Comparison of ENCODE assay signal across 21 cellular contexts in the genomic region with DNA sequence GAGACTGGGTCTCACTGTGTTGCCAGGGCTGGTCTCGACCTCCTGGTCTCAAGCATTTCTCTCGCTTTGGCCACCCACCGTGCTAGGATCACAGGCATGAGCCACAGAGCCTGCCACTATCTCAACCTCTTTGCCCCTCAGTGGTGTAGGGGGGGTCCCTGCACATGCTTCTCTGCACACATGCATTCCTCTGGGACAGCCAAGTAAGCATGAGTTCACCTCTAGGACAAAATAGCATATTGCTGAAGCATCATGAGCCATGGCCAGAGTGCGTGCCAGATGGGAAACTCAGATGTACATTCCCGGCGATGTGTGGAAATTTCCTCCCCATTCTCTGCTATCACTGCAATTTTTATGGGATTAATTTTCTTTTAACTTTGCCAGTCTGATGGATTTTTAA. TPM values are rescaled to one million over a fixed set of nuclear protein-coding genes. Genes with fewer than 3 reads are reported as not detected.
DNase-seq lines count a peak whose midpoint lies in the region; ATAC-seq, FAIRE-seq and TF ChIP-seq lines count a peak whose summit lies in the region.
"Had no signal": no experiment of that assay in that cellular context is flagged by ENCODE, and none has a peak within 500 bp of the region (broad histone marks: within the 10 kb centered on the region; RNA-seq: fewer than 3 reads in every experiment).

No MANE protein-coding gene starts in this region.

- POLR2A ChIA-PET in AG04450 (lab: Yijun Ruan, JAX), result no interaction called here
- POLR2A ChIA-PET in WTC11 (lab: Charles Lee), result no interaction called here
- POLR2A ChIA-PET in activated CD4-positive, alpha-beta memory T cell treated with anti-CD3 and anti-CD28 coated beads for 36 hours (lab: Charles Lee), result no interaction called here

- no peaks in the 10 kb centered on the region; the same call in 1 of the 2 replicates for H3K9me3 ChIP-seq in AG04450 (ENCODE audit: control insufficient read depth, insufficient read depth, low read length)
- H3K9me3 ChIP-seq: heart left ventricle, stomach had no signal

- no peaks in the 10 kb centered on the region for H3K4me1 Mint-ChIP-seq in WTC11
- peaks cover 11% of the 10 kb centered on the region for H3K4me1 Mint-ChIP-seq in activated CD8-positive, alpha-beta memory T cell treated with anti-CD3 and anti-CD28 coated beads, Interleukin-2, amount 10 ng/mL, durations not matched to agents 7 days and 5 days
- H3K4me1 Mint-ChIP-seq in activated CD4-positive, alpha-beta memory T cell treated with anti-CD3 and anti-CD28 coated beads for 36 hours (ENCODE audit: low read depth), result no peaks in the 10 kb centered on the region

- TF ChIP-seq CTCF in AG04450 (IDR thresholded peaks at IDR 0.05; ENCODE audit: low read depth, low read length) (no peak), WTC11 (IDR thresholded peaks at IDR 0.05) (no peak)

- H3K27ac Mint-ChIP-seq in WTC11, result peak overlapping the region; percentile 33; the same call in 1 of the 2 replicates
- no peak overlapping the region for H3K27ac Mint-ChIP-seq in activated CD8-positive, alpha-beta memory T cell treated with anti-CD3 and anti-CD28 coated beads, Interleukin-2, amount 10 ng/mL, durations not matched to agents 7 days and 5 days
- no peak overlapping the region for H3K27ac Mint-ChIP-seq in activated CD4-positive, alpha-beta memory T cell treated with anti-CD3 and anti-CD28 coated beads for 36 hours
- H3K27ac Mint-ChIP-seq: activated CD4-positive, alpha-beta memory T cell treated with anti-CD3 and anti-CD28 coated beads, Interleukin-2, amount 10 ng/mL, durations not matched to agents 7 days and 5 days; nephron progenitor cell had no signal

- no peaks in the 10 kb centered on the region for H3K27me3 Mint-ChIP-seq in WTC11 (ENCODE audit: low read depth)
- H3K27me3 Mint-ChIP-seq in activated CD8-positive, alpha-beta memory T cell treated with anti-CD3 and anti-CD28 coated beads, Interleukin-2, amount 10 ng/mL, durations not matched to agents 7 days and 5 days, result no peaks in the 10 kb centered on the region
- no peaks in the 10 kb centered on the region for H3K27me3 Mint-ChIP-seq in activated CD4-positive, alpha-beta memory T cell treated with anti-CD3 and anti-CD28 coated beads for 36 hours
- H3K27me3 Mint-ChIP-seq: activated CD4-positive, alpha-beta memory T cell treated with anti-CD3 and anti-CD28 coated beads, Interleukin-2, amount 10 ng/mL, durations not matched to agents 7 days and 5 days had no signal

- H3K4me3 Mint-ChIP-seq in WTC11, result no peak overlapping the region
- H3K4me3 Mint-ChIP-seq in activated CD8-positive, alpha-beta memory T cell treated with anti-CD3 and anti-CD28 coated beads, Interleukin-2, amount 10 ng/mL, durations not matched to agents 7 days and 5 days, result no peak overlapping the region
- no peak overlapping the region for H3K4me3 Mint-ChIP-seq in activated CD4-positive, alpha-beta memory T cell treated with anti-CD3 and anti-CD28 coated beads for 36 hours
- H3K4me3 Mint-ChIP-seq: activated CD4-positive, alpha-beta memory T cell treated with anti-CD3 and anti-CD28 coated beads, Interleukin-2, amount 10 ng/mL, durations not matched to agents 7 days and 5 days; nephron progenitor cell had no signal

- peak overlapping the region; percentile 77 for H3K27ac ChIP-seq in AG04450 (ENCODE audit: low read depth, low read length)
- H3K27ac ChIP-seq: heart left ventricle, SK-N-MC, stomach had no signal

- no peak for FAIRE-seq in HTR-8/SVneo (lab: Jason Lieb, UNC)
- FAIRE-seq: A204.1, G401.6, K562, TTC549 had no signal

- peaks cover 65% of the 10 kb centered on the region for H3K36me3 Mint-ChIP-seq in WTC11
- peaks cover 46% of the 10 kb centered on the region for H3K36me3 Mint-ChIP-seq in activated CD8-positive, alpha-beta memory T cell treated with anti-CD3 and anti-CD28 coated beads, Interleukin-2, amount 10 ng/mL, durations not matched to agents 7 days and 5 days
- H3K36me3 Mint-ChIP-seq in activated CD4-positive, alpha-beta memory T cell treated with anti-CD3 and anti-CD28 coated beads for 36 hours, result peaks cover 41% of the 10 kb centered on the region

- DNase-seq in AG04450 (ENCODE audit: low read depth, low spot score), result peak; percentile 74
- peak; percentile 15 for DNase-seq in GOT3 (lab: John Stamatoyannopoulos, UW)
- no peak for DNase-seq in WTC11 (ENCODE audit: low spot score)
- peak; percentile 41 for DNase-seq in fibroblast of the conjunctiva (ENCODE audit: low read depth)
- no peak for DNase-seq in activated CD8-positive, alpha-beta memory T cell treated with anti-CD3 and anti-CD28 coated beads, Interleukin-2, amount 10 ng/mL, durations not matched to agents 7 days and 5 days
- DNase-seq in SIG-M5 treated with dmso at 0.1 percent for 504 hours (lab: John Stamatoyannopoulos, UW; ENCODE audit: unreplicated experiment), result no peak
- DNase-seq in HTR-8/SVneo (ENCODE audit: insufficient read length, low spot score), result no peak
- DNase-seq in activated CD4-positive, alpha-beta memory T cell treated with anti-CD3 and anti-CD28 coated beads for 36 hours, result no peak
- DNase-seq: activated CD4-positive, alpha-beta memory T cell treated with anti-CD3 and anti-CD28 coated beads, Interleukin-2, amount 10 ng/mL, durations not matched to agents 7 days and 5 days; COR-L47; islet precursor cell; mesendoderm; NCI-H1092; nephron progenitor cell; stomach had no signal

- no peaks in the 10 kb centered on the region for H3K27me3 ChIP-seq in AG04450 (ENCODE audit: control insufficient read depth, insufficient read depth, low read length)
- H3K27me3 ChIP-seq: heart left ventricle, stomach had no signal

- no peaks in the 10 kb centered on the region for H3K9me3 Mint-ChIP-seq in WTC11
- H3K9me3 Mint-ChIP-seq in activated CD8-positive, alpha-beta memory T cell treated with anti-CD3 and anti-CD28 coated beads, Interleukin-2, amount 10 ng/mL, durations not matched to agents 7 days and 5 days (ENCODE audit: low read depth), result no peaks in the 10 kb centered on the region
- H3K9me3 Mint-ChIP-seq in activated CD4-positive, alpha-beta memory T cell treated with anti-CD3 and anti-CD28 coated beads for 36 hours, result no peaks in the 10 kb centered on the region
- H3K9me3 Mint-ChIP-seq: activated CD4-positive, alpha-beta memory T cell treated with anti-CD3 and anti-CD28 coated beads, Interleukin-2, amount 10 ng/mL, durations not matched to agents 7 days and 5 days; nephron progenitor cell had no signal

- no peak for ATAC-seq in WTC11
- ATAC-seq in activated CD8-positive, alpha-beta memory T cell treated with anti-CD3 and anti-CD28 coated beads, Interleukin-2, amount 10 ng/mL, durations not matched to agents 7 days and 5 days, result no peak
- ATAC-seq: heart left ventricle, K562 had no signal

- no peak overlapping the region for H3K4me3 ChIP-seq in AG04450 (ENCODE audit: low read depth, low read length)
- H3K4me3 ChIP-seq: heart left ventricle, K562, SK-N-MC, stomach had no signal

- CTCF ChIA-PET in AG04450 (lab: Charles Lee), result no interaction called here
- CTCF ChIA-PET in WTC11 (lab: Charles Lee), result no interaction called here
- CTCF ChIA-PET in activated CD8-positive, alpha-beta memory T cell treated with anti-CD3 and anti-CD28 coated beads, Interleukin-2, amount 10 ng/mL, durations not matched to agents 7 days and 5 days (lab: Charles Lee), result no interaction called here
- CTCF ChIA-PET in activated CD4-positive, alpha-beta memory T cell treated with anti-CD3 and anti-CD28 coated beads for 36 hours (lab: Charles Lee), result interaction anchor here (0.8 kb wide), 1 partner anchor 74 kb away, joined by 3 read pairs; no protein-coding TSS in a partner anchor

- intact Hi-C loops in activated CD4-positive, alpha-beta memory T cell treated with anti-CD3 and anti-CD28 coated beads for 36 hours (cut with micrococcal nuclease), result no loop called here

TF ChIP-seq in WTC11, 78 proteins besides CTCF, POLR2A, EP300 and RAD21 (continues in another document):
- TF ChIP-seq ATF1 (CRISPR knock-in tag; IDR thresholded peaks at IDR 0.05), result no peak
- TF ChIP-seq, protein P1, sequence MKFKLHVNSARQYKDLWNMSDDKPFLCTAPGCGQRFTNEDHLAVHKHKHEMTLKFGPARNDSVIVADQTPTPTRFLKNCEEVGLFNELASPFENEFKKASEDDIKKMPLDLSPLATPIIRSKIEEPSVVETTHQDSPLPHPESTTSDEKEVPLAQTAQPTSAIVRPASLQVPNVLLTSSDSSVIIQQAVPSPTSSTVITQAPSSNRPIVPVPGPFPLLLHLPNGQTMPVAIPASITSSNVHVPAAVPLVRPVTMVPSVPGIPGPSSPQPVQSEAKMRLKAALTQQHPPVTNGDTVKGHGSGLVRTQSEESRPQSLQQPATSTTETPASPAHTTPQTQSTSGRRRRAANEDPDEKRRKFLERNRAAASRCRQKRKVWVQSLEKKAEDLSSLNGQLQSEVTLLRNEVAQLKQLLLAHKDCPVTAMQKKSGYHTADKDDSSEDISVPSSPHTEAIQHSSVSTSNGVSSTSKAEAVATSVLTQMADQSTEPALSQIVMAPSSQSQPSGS (CRISPR knock-in tag; IDR thresholded peaks at IDR 0.05; ENCODE audit: borderline replicate concordance, low read depth), result no peak

RNA-seq across cellular contexts. Expression of a gene that starts 23.1 kb away (rescaled TPM):
- 5.0 and 6.0 TPM in 2 replicates for polyA plus RNA-seq in AG04450 (2011; rRNA removed)
- polyA minus RNA-seq in AG04450 (2011; rRNA and poly(A)+ RNA removed), result 5.1 and 6.6 TPM in 2 replicates
- 126 to 161 TPM (median 137 TPM) in 3 replicates for total RNA-seq in WTC11 (2021)
- 100 to 1,000 TPM; 118 to 126 TPM for total RNA-seq in activated CD8-positive, alpha-beta memory T cell treated with anti-CD3 and anti-CD28 coated beads, Interleukin-2, amount 10 ng/mL, durations not matched to agents 7 days and 5 days
- total RNA-seq in activated CD4-positive, alpha-beta memory T cell treated with anti-CD3 and anti-CD28 coated beads for 36 hours, result 10 to 100 TPM; 61.6 to 63.5 TPM

RNA-seq across cellular contexts. Expression of a gene that starts 25.2 kb away (rescaled TPM):
- polyA plus RNA-seq in AG04450 (2011; rRNA removed), result 40.2 and 57.9 TPM in 2 replicates
- 34.1 and 38.5 TPM in 2 replicates for polyA minus RNA-seq in AG04450 (2011; rRNA and poly(A)+ RNA removed)
- 89.4 to 109 TPM (median 89.7 TPM) in 3 replicates for total RNA-seq in WTC11 (2021)
- 10 to 100 TPM; 43.3 to 57.7 TPM for total RNA-seq in activated CD8-positive, alpha-beta memory T cell treated with anti-CD3 and anti-CD28 coated beads, Interleukin-2, amount 10 ng/mL, durations not matched to agents 7 days and 5 days
- total RNA-seq in activated CD4-positive, alpha-beta memory T cell treated with anti-CD3 and anti-CD28 coated beads for 36 hours, result 10 to 100 TPM; 38.1 to 42.0 TPM

RNA-seq across cellular contexts. Expression of a gene that starts 32.1 kb away (rescaled TPM):
- polyA plus RNA-seq in AG04450 (2011; rRNA removed), result 45.2 and 58.3 TPM in 2 replicates
- 38.4 and 46.8 TPM in 2 replicates for polyA minus RNA-seq in AG04450 (2011; rRNA and poly(A)+ RNA removed)
- total RNA-seq in WTC11 (2021), result 34.8 to 39.8 TPM (median 38.8 TPM) in 3 replicates
- 10 to 100 TPM; 41.0 to 45.8 TPM for total RNA-seq in activated CD8-positive, alpha-beta memory T cell treated with anti-CD3 and anti-CD28 coated beads, Interleukin-2, amount 10 ng/mL, durations not matched to agents 7 days and 5 days
- 10 to 100 TPM; 36.2 to 37.1 TPM for total RNA-seq in activated CD4-positive, alpha-beta memory T cell treated with anti-CD3 and anti-CD28 coated beads for 36 hours

RNA-seq across cellular contexts. Expression of a gene that starts 46.6 kb away (rescaled TPM):
- 23.5 and 28.2 TPM in 2 replicates for polyA plus RNA-seq in AG04450 (2011; rRNA removed)
- polyA minus RNA-seq in AG04450 (2011; rRNA and poly(A)+ RNA removed), result 25.2 and 26.3 TPM in 2 replicates
- 111 to 116 TPM (median 115 TPM) in 3 replicates for total RNA-seq in WTC11 (2021)
- 10 to 100 TPM; 57.8 to 60.2 TPM for total RNA-seq in activated CD8-positive, alpha-beta memory T cell treated with anti-CD3 and anti-CD28 coated beads, Interleukin-2, amount 10 ng/mL, durations not matched to agents 7 days and 5 days
- 10 to 100 TPM; 46.0 to 47.7 TPM for total RNA-seq in activated CD4-positive, alpha-beta memory T cell treated with anti-CD3 and anti-CD28 coated beads for 36 hours

Comparison
In these comparisons a context has a peak if more than half of its experiments do, and no peak if none do; other contexts are left out.
1. DNase-seq: peak in AG04450 (single experiment), GOT3 (single experiment) and fibroblast of the conjunctiva (single experiment); none in WTC11 (single experiment), activated CD8-positive, alpha-beta memory T cell treated with anti-CD3 and anti-CD28 coated beads, Interleukin-2, amount 10 ng/mL, durations not matched to agents 7 days and 5 days (single experiment), SIG-M5 treated with dmso at 0.1 percent for 504 hours (single experiment), HTR-8/SVneo (single experiment) and activated CD4-positive, alpha-beta memory T cell treated with anti-CD3 and anti-CD28 coated beads for 36 hours (single experiment).